ENCODE assay signal across 1 cellular context in genomic region chr2:8328189-8328588, GRCh38.
TF ChIP-seq lines count a peak whose summit lies in the region.

No MANE protein-coding gene starts in this region.

TF ChIP-seq in GM12878, 131 proteins besides CTCF, POLR2A, EP300 and RAD21 (continued from another document):
- no peak for TF ChIP-seq ATF3 (IDR thresholded peaks at IDR 0.05; ENCODE audit: borderline replicate concordance, extremely low read depth, low read depth, low read length)
- no peak for TF ChIP-seq RB1 (IDR thresholded peaks at IDR 0.05; ENCODE audit: borderline replicate concordance)
- no peak for TF ChIP-seq TAF1 (IDR thresholded peaks at IDR 0.05; ENCODE audit: borderline replicate concordance, low read depth, low read length)
- no peak for TF ChIP-seq E2F8 (IDR thresholded peaks at IDR 0.05; ENCODE audit: low read depth, partially characterized antibody)
- no peak for TF ChIP-seq ATF2 (IDR thresholded peaks at IDR 0.05; ENCODE audit: low read length)
- no peak for TF ChIP-seq E2F4 (IDR thresholded peaks at IDR 0.05; ENCODE audit: low read depth, low read length)
- TF ChIP-seq NR2C1 (IDR thresholded peaks at IDR 0.05): no peak
- TF ChIP-seq WRNIP1 (IDR thresholded peaks at IDR 0.05; ENCODE audit: borderline replicate concordance, low read depth, low read length): no peak
- TF ChIP-seq IKZF2 (IDR thresholded peaks at IDR 0.05): no peak
